1 cellular context compared by ENCODE assay signal in the genomic region with DNA sequence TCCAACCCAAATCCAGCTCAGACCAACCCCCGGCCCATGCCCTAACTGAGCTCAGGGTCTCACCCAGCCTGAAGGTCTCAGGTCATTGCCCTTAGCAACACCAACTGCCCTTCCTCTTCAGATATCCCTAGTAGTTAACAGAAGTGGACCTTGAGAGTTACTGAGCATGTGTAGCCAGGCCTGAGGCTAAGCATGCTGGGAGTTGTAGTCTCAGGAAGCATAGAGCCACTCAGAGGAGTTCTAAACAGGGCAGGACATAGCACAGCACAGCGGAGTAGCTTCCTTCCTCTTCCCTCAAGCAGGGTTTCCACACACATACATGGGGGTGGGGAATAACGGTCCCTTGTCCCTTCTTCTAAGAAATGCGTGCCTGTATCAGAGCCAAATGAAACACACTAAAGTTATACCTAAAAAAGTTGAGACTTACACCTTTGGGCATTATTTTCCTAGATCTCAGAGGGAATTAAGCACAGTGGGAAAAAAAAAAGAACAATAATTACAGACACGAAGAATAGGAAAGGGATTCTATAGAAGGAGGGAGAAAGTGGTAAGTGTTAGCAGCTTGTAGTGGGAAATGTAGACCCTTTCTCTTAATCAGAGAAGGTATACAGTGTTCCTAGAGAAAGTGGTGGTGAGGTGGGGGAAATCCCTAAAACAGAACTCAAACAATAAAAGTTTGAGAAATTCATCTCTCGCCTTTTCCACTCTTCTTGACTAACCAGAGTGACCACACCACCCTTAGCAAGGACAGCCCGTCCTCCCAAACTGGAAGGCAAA.
TF ChIP-seq lines count a peak whose summit lies in the region.

No MANE protein-coding gene starts in this region.

TF ChIP-seq in WTC11, 78 proteins besides CTCF, POLR2A, EP300 and RAD21 (continued from another document):
- TF ChIP-seq, protein P1, sequence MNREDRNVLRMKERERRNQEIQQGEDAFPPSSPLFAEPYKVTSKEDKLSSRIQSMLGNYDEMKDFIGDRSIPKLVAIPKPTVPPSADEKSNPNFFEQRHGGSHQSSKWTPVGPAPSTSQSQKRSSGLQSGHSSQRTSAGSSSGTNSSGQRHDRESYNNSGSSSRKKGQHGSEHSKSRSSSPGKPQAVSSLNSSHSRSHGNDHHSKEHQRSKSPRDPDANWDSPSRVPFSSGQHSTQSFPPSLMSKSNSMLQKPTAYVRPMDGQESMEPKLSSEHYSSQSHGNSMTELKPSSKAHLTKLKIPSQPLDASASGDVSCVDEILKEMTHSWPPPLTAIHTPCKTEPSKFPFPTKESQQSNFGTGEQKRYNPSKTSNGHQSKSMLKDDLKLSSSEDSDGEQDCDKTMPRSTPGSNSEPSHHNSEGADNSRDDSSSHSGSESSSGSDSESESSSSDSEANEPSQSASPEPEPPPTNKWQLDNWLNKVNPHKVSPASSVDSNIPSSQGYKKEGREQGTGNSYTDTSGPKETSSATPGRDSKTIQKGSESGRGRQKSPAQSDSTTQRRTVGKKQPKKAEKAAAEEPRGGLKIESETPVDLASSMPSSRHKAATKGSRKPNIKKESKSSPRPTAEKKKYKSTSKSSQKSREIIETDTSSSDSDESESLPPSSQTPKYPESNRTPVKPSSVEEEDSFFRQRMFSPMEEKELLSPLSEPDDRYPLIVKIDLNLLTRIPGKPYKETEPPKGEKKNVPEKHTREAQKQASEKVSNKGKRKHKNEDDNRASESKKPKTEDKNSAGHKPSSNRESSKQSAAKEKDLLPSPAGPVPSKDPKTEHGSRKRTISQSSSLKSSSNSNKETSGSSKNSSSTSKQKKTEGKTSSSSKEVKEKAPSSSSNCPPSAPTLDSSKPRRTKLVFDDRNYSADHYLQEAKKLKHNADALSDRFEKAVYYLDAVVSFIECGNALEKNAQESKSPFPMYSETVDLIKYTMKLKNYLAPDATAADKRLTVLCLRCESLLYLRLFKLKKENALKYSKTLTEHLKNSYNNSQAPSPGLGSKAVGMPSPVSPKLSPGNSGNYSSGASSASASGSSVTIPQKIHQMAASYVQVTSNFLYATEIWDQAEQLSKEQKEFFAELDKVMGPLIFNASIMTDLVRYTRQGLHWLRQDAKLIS (CRISPR knock-in tag; IDR thresholded peaks at IDR 0.05; ENCODE audit: borderline replicate concordance), result no peak
